22 cellular contexts compared by ENCODE assay signal in the genomic region with DNA sequence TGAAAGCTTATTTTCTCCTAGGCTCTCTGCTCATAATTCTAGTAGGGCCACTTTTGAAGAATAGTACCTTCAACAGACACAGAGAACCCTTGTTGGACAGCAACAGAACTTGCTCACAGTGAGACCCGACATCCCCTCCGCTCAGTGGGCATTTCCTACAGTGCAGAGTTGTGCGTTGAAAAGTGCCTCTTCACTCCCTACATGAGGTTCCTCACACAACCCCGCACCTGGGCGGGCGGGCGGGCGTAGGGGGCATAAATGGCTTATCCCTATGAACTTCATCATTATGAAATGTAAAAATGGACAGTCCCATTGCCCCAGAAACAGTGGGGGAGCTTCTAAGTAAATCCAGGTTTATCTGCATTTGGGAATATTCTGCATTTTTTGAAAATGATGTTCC.
"Had no signal": no experiment of that assay in that cellular context is flagged by ENCODE, and none has a peak within 500 bp of the region (broad histone marks: within the 10 kb centered on the region; RNA-seq: fewer than 3 reads in every experiment).

No MANE protein-coding gene starts in this region.

- H3K36me3 Mint-ChIP-seq: WTC11 had no signal

- FAIRE-seq: colon had no signal

- ATAC-seq: activated T-helper 17 cell treated with anti-CD3 and anti-CD28 coated beads, Interleukin-2, amount 50 U/mL, for 72 hours; WTC11 had no signal

- H3K27me3 ChIP-seq: Peyer's patch had no signal

- H3K27ac Mint-ChIP-seq: activated CD4-positive, alpha-beta memory T cell treated with anti-CD3 and anti-CD28 coated beads for 36 hours; activated naive CD4-positive, alpha-beta T cell treated with anti-CD3 and anti-CD28 coated beads for 36 hours; activated naive CD8-positive, alpha-beta T cell; activated T-helper 17 cell treated with anti-CD3 and anti-CD28 coated beads, Interleukin-2, amount 50 U/mL, for 72 hours; T-helper 1 cell treated with Interleukin-12 subunit alpha and Interleukin-12 subunit beta and Interleukin-4 antibody, amounts not matched to agents 30 μg/mL and 1 μg/mL, for 36 hours; WTC11 had no signal

- H3K36me3 ChIP-seq: Peyer's patch had no signal

- H3K4me1 Mint-ChIP-seq: activated T-helper 17 cell treated with anti-CD3 and anti-CD28 coated beads, Interleukin-2, amount 50 U/mL, for 72 hours had no signal

- H3K4me3 ChIP-seq: Peyer's patch had no signal

- H3K4me3 Mint-ChIP-seq: activated CD4-positive, alpha-beta memory T cell treated with anti-CD3 and anti-CD28 coated beads for 36 hours; activated naive CD4-positive, alpha-beta T cell treated with anti-CD3 and anti-CD28 coated beads for 36 hours; activated naive CD8-positive, alpha-beta T cell; activated T-helper 17 cell treated with anti-CD3 and anti-CD28 coated beads, Interleukin-2, amount 50 U/mL, for 72 hours; T-helper 1 cell treated with Interleukin-12 subunit alpha and Interleukin-12 subunit beta and Interleukin-4 antibody, amounts not matched to agents 30 μg/mL and 1 μg/mL, for 36 hours; WTC11 had no signal

- DNase-seq: activated CD4-positive, alpha-beta memory T cell treated with anti-CD3 and anti-CD28 coated beads for 36 hours; activated CD4-positive, alpha-beta T cell treated with anti-CD3 and anti-CD28 coated beads for 48 hours; activated CD4-positive, CD25-positive, alpha-beta regulatory T cell treated with anti-CD3 and anti-CD28 coated beads, Interleukin-2, amount 50 U/mL, for 72 hours; activated CD8-positive, alpha-beta memory T cell treated with anti-CD3 and anti-CD28 coated beads for 24 hours; activated gamma-delta T cell; activated naive CD4-positive, alpha-beta T cell treated with anti-CD3 and anti-CD28 coated beads for 36 hours; activated T-cell treated with anti-CD3 and anti-CD28 coated beads for 4 hours; activated T-cell treated with anti-CD3 and anti-CD28 coated beads, Interleukin-2, amount 50 U/mL, for 48 hours; cerebellar nuclear complex; MM.1S; NCI-H1417; NCI-H1930; NCI-H2171 treated with DMSO at 0.1 percent for 48 hours; NCI-H69; Peyer's patch; Right ventricle myocardium superior had no signal

- H3K27me3 Mint-ChIP-seq: activated CD4-positive, alpha-beta memory T cell treated with anti-CD3 and anti-CD28 coated beads for 36 hours; activated naive CD8-positive, alpha-beta T cell; activated T-helper 17 cell treated with anti-CD3 and anti-CD28 coated beads, Interleukin-2, amount 50 U/mL, for 72 hours had no signal

- H3K4me1 ChIP-seq: Peyer's patch had no signal

- H3K9me3 Mint-ChIP-seq: activated CD4-positive, alpha-beta memory T cell treated with anti-CD3 and anti-CD28 coated beads for 36 hours; activated naive CD4-positive, alpha-beta T cell treated with anti-CD3 and anti-CD28 coated beads for 36 hours; activated T-helper 17 cell treated with anti-CD3 and anti-CD28 coated beads, Interleukin-2, amount 50 U/mL, for 72 hours; T-helper 1 cell treated with Interleukin-12 subunit alpha and Interleukin-12 subunit beta and Interleukin-4 antibody, amounts not matched to agents 30 μg/mL and 1 μg/mL, for 36 hours; WTC11 had no signal

- H3K27ac ChIP-seq: Peyer's patch, RWPE1 had no signal

- H3K9me3 ChIP-seq: Peyer's patch had no signal
